Comparison of ENCODE assay signal across 8 cellular contexts in genomic region chr22:42169055-42169469, GRCh38. TPM values are rescaled to one million over a fixed set of nuclear protein-coding genes. Genes with fewer than 3 reads are reported as not detected.
A peak's percentile ranks its signal among the peaks of the same experiment; 100 is the strongest.
DNase-seq lines count a peak whose midpoint lies in the region; ATAC-seq and TF ChIP-seq lines count a peak whose summit lies in the region.

No MANE protein-coding gene starts in this region.

- H3K27ac Mint-ChIP-seq in CD4-positive, alpha-beta memory T cell: peak overlapping the region; percentile 35 to 92 (median 70)
- H3K27ac Mint-ChIP-seq in HFFc6: no peak overlapping the region

- H3K4me1 ChIP-seq in CD4-positive, alpha-beta memory T cell (ENCODE audit: insufficient read depth, low read length): peaks cover 18% of the 10 kb centered on the region
- H3K4me1 ChIP-seq in PC-3 (ENCODE audit: insufficient read depth, low read length): no peaks in the 10 kb centered on the region
- peaks cover 2 to 10% of the 10 kb centered on the region in 2 donors for H3K4me1 ChIP-seq in neuronal stem cell (ENCODE audit: control insufficient read depth in 2 of 2, insufficient read depth in 1 of 2, low read depth in 1 of 2, low read length in 2 of 2)
- peaks cover 29% of the 10 kb centered on the region for H3K4me1 ChIP-seq in suprapubic skin

- H3K4me3 ChIP-seq in CD4-positive, alpha-beta memory T cell (ENCODE audit: low read length in 2 of 2): no peak overlapping the region
- H3K4me3 ChIP-seq in PC-3 (ENCODE audit: low read length) (no peak overlapping the region), fibroblast of pulmonary artery (replicated peaks; ENCODE audit: low read depth, low read length) (no peak overlapping the region), neuronal stem cell (ENCODE audit: low read length in 2 of 2) (no peak overlapping the region), suprapubic skin (no peak overlapping the region)

- BruUV-seq in PC-3 (replicated peaks; lab: Mats Ljungman, UMichigan): no TSS peak

- H2AFZ ChIP-seq in PC-3 (ENCODE audit: low read length) (no peak overlapping the region), neuronal stem cell (ENCODE audit: low read length) (no peak overlapping the region)

- no peak overlapping the region for H2AK5ac ChIP-seq in neuronal stem cell (ENCODE audit: low read depth, low read length)

- POLR2A ChIA-PET in CD4-positive, alpha-beta memory T cell (lab: Charles Lee; ENCODE audit: partially characterized antibody): interaction anchor here (1.1 kb wide), 1 partner anchor 33 kb away, joined by 3 read pairs; no protein-coding TSS in a partner anchor
- POLR2A ChIA-PET in PC-3 (lab: Charles Lee; ENCODE audit: unreplicated experiment): no interaction called here

- no peak overlapping the region for H4K8ac ChIP-seq in neuronal stem cell (ENCODE audit: low read depth, low read length)

- WGBS in neuronal stem cell (ENCODE audit: extremely low coverage in 2 of 2, insufficient read length in 2 of 2, insufficient replicate concordance in 1 of 2), 2 donors: no CpG with 5 or more reads among the region's 7 CpGs
- 68% methylated on average over 7 of the region's 7 CpGs for WGBS in suprapubic skin

- no peaks in the 10 kb centered on the region for H3K9me3 Mint-ChIP-seq in CD4-positive, alpha-beta memory T cell
- H3K9me3 Mint-ChIP-seq in HFFc6: no peaks in the 10 kb centered on the region

- no peaks in the 10 kb centered on the region for H3K27me3 Mint-ChIP-seq in CD4-positive, alpha-beta memory T cell
- H3K27me3 Mint-ChIP-seq in HFFc6 (ENCODE audit: insufficient read depth): peaks cover 2% of the 10 kb centered on the region

- H4K20me1 ChIP-seq in PC-3 (ENCODE audit: low read length): no peaks in the 10 kb centered on the region

- peak; percentile 95 for TF ChIP-seq CTCF in HFFc6 (IDR thresholded peaks at IDR 0.05)
- TF ChIP-seq CTCF in PC-3 (conservative IDR thresholded peaks at IDR 0.05; ENCODE audit: low read depth, low read length): peak; percentile 91
- peak; percentile 99 for TF ChIP-seq CTCF in fibroblast of pulmonary artery (IDR thresholded peaks at IDR 0.05; ENCODE audit: low read length, missing control alignments)
- TF ChIP-seq CTCF in suprapubic skin (IDR thresholded peaks at IDR 0.05): peak; percentile 61 to 82

- no peaks in the 10 kb centered on the region for H3K79me2 ChIP-seq in PC-3 (ENCODE audit: low read length)

- no peak overlapping the region for H2BK12ac ChIP-seq in neuronal stem cell (ENCODE audit: low read length)

- H3K36me3 ChIP-seq in CD4-positive, alpha-beta memory T cell (ENCODE audit: insufficient read depth, low read length): peaks cover 19% of the 10 kb centered on the region
- H3K36me3 ChIP-seq in PC-3 (ENCODE audit: low read depth, low read length): peaks cover 3% of the 10 kb centered on the region; the same call in 1 of the 2 replicates
- peaks cover 17 to 63% of the 10 kb centered on the region in 2 donors for H3K36me3 ChIP-seq in neuronal stem cell (replicated peaks in 1 of 2; ENCODE audit: control insufficient read depth in 2 of 2, insufficient read depth in 2 of 2, low read length in 2 of 2)
- peaks cover 27% of the 10 kb centered on the region for H3K36me3 ChIP-seq in suprapubic skin

- H3K4me2 ChIP-seq in PC-3 (ENCODE audit: low read length) (no peak overlapping the region), neuronal stem cell (ENCODE audit: insufficient read depth, low read length, poor library complexity, severe bottlenecking) (no peak overlapping the region)

- no peaks in the 10 kb centered on the region for H3F3A ChIP-seq in PC-3 (ENCODE audit: low read length, unreplicated experiment)

- no peak overlapping the region for H3K14ac ChIP-seq in neuronal stem cell (ENCODE audit: low read length)

- no peak overlapping the region for H3K27ac ChIP-seq in CD4-positive, alpha-beta memory T cell (ENCODE audit: low read depth, low read length)
- no peak overlapping the region for H3K27ac ChIP-seq in PC-3 (ENCODE audit: low read length)
- H3K27ac ChIP-seq in neuronal stem cell (replicated peaks; ENCODE audit: low read length): no peak overlapping the region
- H3K27ac ChIP-seq in suprapubic skin: no peak overlapping the region

- TF ChIP-seq POLR2A in suprapubic skin (IDR thresholded peaks at IDR 0.05): no peak

- H4K91ac ChIP-seq in neuronal stem cell (ENCODE audit: low read depth, low read length, poor library complexity): no peak overlapping the region

- DNase-seq in CD4-positive, alpha-beta memory T cell: peak; percentile 66 to 80 (median 77)
- peak; percentile 58 for DNase-seq in HFFc6
- peak; percentile 64 for DNase-seq in PC-3
- DNase-seq in activated T-cell treated with anti-CD3 and anti-CD28 coated beads, Interleukin-2, amount 50 U/mL, for 48 hours: peak; percentile 80 to 81
- DNase-seq in fibroblast of pulmonary artery (ENCODE audit: low read depth): peak; percentile 80
- DNase-seq in neuronal stem cell (ENCODE audit: low spot score): peak; percentile 75
- DNase-seq in suprapubic skin (ENCODE audit: low spot score in 2 of 2): no peak

- H3K9ac ChIP-seq in PC-3 (ENCODE audit: low read length): no peak overlapping the region
- no peak overlapping the region for H3K9ac ChIP-seq in neuronal stem cell (ENCODE audit: low read depth, low read length, poor library complexity)

- no peak overlapping the region for H2BK120ac ChIP-seq in neuronal stem cell (ENCODE audit: low read depth, low read length)

- peaks cover 18 to 54% of the 10 kb centered on the region in 2 donors for H3K36me3 Mint-ChIP-seq in CD4-positive, alpha-beta memory T cell
- H3K36me3 Mint-ChIP-seq in HFFc6 (ENCODE audit: low read depth): no peaks in the 10 kb centered on the region

- peaks cover 25 to 46% (median 32%) of the 10 kb centered on the region in 4 donors for H3K4me1 Mint-ChIP-seq in CD4-positive, alpha-beta memory T cell
- H3K4me1 Mint-ChIP-seq in HFFc6 (ENCODE audit: low read depth): peaks cover 34% of the 10 kb centered on the region

- intact Hi-C loops in CD4-positive, alpha-beta memory T cell (cut with micrococcal nuclease): loop anchor here (1.0 kb wide), 3 partner anchors 145 to 304 kb away; no protein-coding TSS in a partner anchor
- intact Hi-C loops in PC-3 (cut with micrococcal nuclease): loop anchor here (1.0 to 5.0 kb wide), 2 partner anchors 98 to 268 kb away; no protein-coding TSS in a partner anchor

- H3K27me3 ChIP-seq in CD4-positive, alpha-beta memory T cell (ENCODE audit: insufficient read depth, low read length): no peaks in the 10 kb centered on the region
- H3K27me3 ChIP-seq in PC-3 (ENCODE audit: low read length) (no peaks in the 10 kb centered on the region), neuronal stem cell (ENCODE audit: control insufficient read depth in 3 of 3, insufficient read depth in 3 of 3, low read depth in 1 of 3, low read length in 3 of 3) (no peaks in the 10 kb centered on the region), suprapubic skin (no peaks in the 10 kb centered on the region)

- H3K23ac ChIP-seq in neuronal stem cell (ENCODE audit: low read depth, low read length, poor library complexity): peak overlapping the region; percentile 2

- no peak overlapping the region for H2BK5ac ChIP-seq in neuronal stem cell (ENCODE audit: low read length)

- no peaks in the 10 kb centered on the region for H3K9me3 ChIP-seq in CD4-positive, alpha-beta memory T cell (ENCODE audit: control insufficient read depth in 1 of 2, low read length in 2 of 2)
- H3K9me3 ChIP-seq in PC-3 (ENCODE audit: low read length) (no peaks in the 10 kb centered on the region), neuronal stem cell (replicated peaks in 1 of 2; ENCODE audit: control insufficient read depth in 2 of 2, insufficient read depth in 1 of 2, low read depth in 1 of 2, low read length in 2 of 2) (no peaks in the 10 kb centered on the region), suprapubic skin (no peaks in the 10 kb centered on the region)

- no peak overlapping the region for H3K4ac ChIP-seq in neuronal stem cell (ENCODE audit: low read length)

- H3K79me1 ChIP-seq in neuronal stem cell (ENCODE audit: low read depth, low read length): peaks cover 6% of the 10 kb centered on the region

- no peak overlapping the region for H3K4me3 Mint-ChIP-seq in CD4-positive, alpha-beta memory T cell
- no peak overlapping the region for H3K4me3 Mint-ChIP-seq in HFFc6

- no peak for TF ChIP-seq EP300 in suprapubic skin (IDR thresholded peaks at IDR 0.05)

- CTCF ChIA-PET in CD4-positive, alpha-beta memory T cell (lab: Charles Lee; ENCODE audit: partially characterized antibody): interaction anchor here (0.9 to 7.4 kb wide), 9 partner anchors 15 to 275 kb away, joined by 3 to 38 read pairs (median 3); partner anchors contain the start of gene NDUFA6
- CTCF ChIA-PET in PC-3 (lab: Charles Lee): interaction anchor here (0.6 kb wide), 1 partner anchor 39 kb away, joined by 4 read pairs; no protein-coding TSS in a partner anchor

- no peak overlapping the region for H3K18ac ChIP-seq in neuronal stem cell (ENCODE audit: low read length)

- peak; percentile 73 for ATAC-seq in PC-3
- no peak for ATAC-seq in HG02884 (IDR thresholded peaks at IDR 0.05; ENCODE audit: unreplicated experiment)

- no peaks in the 10 kb centered on the region for H3K9me2 ChIP-seq in PC-3 (replicated peaks; ENCODE audit: low read length)

- H2BK15ac ChIP-seq in neuronal stem cell (ENCODE audit: low read length): no peak overlapping the region

RNA-seq across cellular contexts. Expression of gene CYP2D6, which starts 38.5 kb away (rescaled TPM):
- total RNA-seq in CD4-positive, alpha-beta memory T cell: 10 to 100 TPM in 1 of 2 experiments, 1 to 10 TPM in 1; 8.8 to 10.7 TPM
- under 1 TPM in 1 of 2 donors, not detected in 1; 0.23 TPM for polyA plus RNA-seq in CD4-positive, alpha-beta memory T cell
- total RNA-seq in HFFc6 (2021; fragmentation: NEBNext Ultra II Directional; extraction: Animal tissue kit (Norgen Biotek cat#: 25700)): under 1 TPM in 5 of 6 experiments, not detected in 1; 0.13 to 0.35 (median 0.17) TPM
- total RNA-seq in PC-3 (2014; rRNA removed) (0.52 and 0.55 TPM in 2 replicates), suprapubic skin (1 to 10 TPM in 3 of 4 donors, under 1 TPM in 1; 0.72 to 4.7 (median 2.0) TPM)
- 0.29 TPM for polyA plus RNA-seq in neuronal stem cell (2013, experiment 1 of 2)
- polyA plus RNA-seq in neuronal stem cell (2013, experiment 2 of 2): 0.29 TPM

Comparison
In these comparisons a context has a peak if more than half of its experiments do, and no peak if none do; other contexts are left out.
1. DNase-seq: peak in CD4-positive, alpha-beta memory T cell (5 of 5), HFFc6 (single experiment), PC-3 (single experiment), activated T-cell treated with anti-CD3 and anti-CD28 coated beads, Interleukin-2, amount 50 U/mL, for 48 hours (2 of 2), fibroblast of pulmonary artery (single experiment) and neuronal stem cell (single experiment); none in suprapubic skin (0 of 2).
2. Peak in every context shown above with its lines, with median percentiles within 50 percentile points of each other: CTCF ChIP-seq.